ENCODE assay signal across 9 cellular contexts in genomic region chr18:22346968-22347611, GRCh38.
DNase-seq lines count a peak whose midpoint lies in the region; ATAC-seq and TF ChIP-seq lines count a peak whose summit lies in the region.
"Had no signal": no experiment of that assay in that cellular context is flagged by ENCODE, and none has a peak within 500 bp of the region (broad histone marks: within the 10 kb centered on the region; RNA-seq: fewer than 3 reads in every experiment).

No MANE protein-coding gene starts in this region.

- no peaks in the 10 kb centered on the region for H3K9me3 Mint-ChIP-seq in immature natural killer cell

- peak overlapping the region; percentile 89 to 99 (median 99) for H3K27ac Mint-ChIP-seq in immature natural killer cell

- H3K36me3 Mint-ChIP-seq in immature natural killer cell: no peaks in the 10 kb centered on the region

- no peak for TF ChIP-seq POLR2A in gastrocnemius medialis (IDR thresholded peaks at IDR 0.05)

- H3K27me3 ChIP-seq in gastrocnemius medialis: peaks cover 18 to 30% (median 26%) of the 10 kb centered on the region in 3 donors

- peak; percentile 58 to 60 for ATAC-seq in gastrocnemius medialis
- ATAC-seq in GM21737 (IDR thresholded peaks at IDR 0.05; ENCODE audit: unreplicated experiment): no peak

- DNase-seq in HCEC 1CT (peak; percentile 36), immature natural killer cell (no peak), gastrocnemius medialis (peak in 1 of 2 donors; percentile 29), C1 segment of cervical spinal cord (lab: John Stamatoyannopoulos, UW) (no peak), NCI-H446 (lab: John Stamatoyannopoulos, UW) (no peak), HUDEP-2 (lab: John Stamatoyannopoulos, UW; ENCODE audit: unreplicated experiment in 76 of 76) (no peak)
- DNase-seq: stimulated activated CD4-positive, alpha-beta T cell treated with anti-CD3 and anti-CD28 coated beads, Interleukin-15, amount 100 ng/mL, for 24 hours had no signal

- H3K9me3 ChIP-seq in gastrocnemius medialis: no peaks in the 10 kb centered on the region

- H3K27me3 Mint-ChIP-seq in immature natural killer cell (ENCODE audit: low read depth in 3 of 3): peaks cover 11 to 40% (median 15%) of the 10 kb centered on the region in 3 donors

- intact Hi-C loops in gastrocnemius medialis (cut with DNase I; ENCODE audit: low total_unique reads): loop anchor here (10.0 kb wide), 1 partner anchor 72 kb away; no protein-coding TSS in a partner anchor

- H3K4me3 ChIP-seq in gastrocnemius medialis: no peak overlapping the region

- H3K36me3 ChIP-seq in gastrocnemius medialis: no peaks in the 10 kb centered on the region

- TF ChIP-seq CTCF in gastrocnemius medialis (IDR thresholded peaks at IDR 0.05 in 4 of 5, conservative IDR thresholded peaks at IDR 0.05 in 1 of 5): no peak

- peaks cover 75 to 80% of the 10 kb centered on the region in 2 donors for H3K4me1 Mint-ChIP-seq in immature natural killer cell

- in situ Hi-C loops in gastrocnemius medialis (cut with MboI; ENCODE audit: low sequenced_read_pairs in 4 of 4): loop anchor here in 1 of 4 donors (25.0 kb wide), 1 partner anchor 90 kb away; no protein-coding TSS in a partner anchor

- WGBS in adipose tissue, 3 donors: 17 to 18% (median 17%) methylated on average over 15 of the region's 15 CpGs

- peaks cover 0 to 14% of the 10 kb centered on the region in 2 donors for H3K4me1 ChIP-seq in gastrocnemius medialis

- H3K4me3 Mint-ChIP-seq in immature natural killer cell: peak overlapping the region; percentile 95 to 98 (median 96)

- peak overlapping the region; percentile 17 for H3K27ac ChIP-seq in adipose tissue (ENCODE audit: low read depth, low read length)
- peak overlapping the region in 3 of 4 donors; percentile 59 to 72 (median 61) for H3K27ac ChIP-seq in gastrocnemius medialis
